Comparison of ENCODE assay signal across 9 cellular contexts in the genomic region with DNA sequence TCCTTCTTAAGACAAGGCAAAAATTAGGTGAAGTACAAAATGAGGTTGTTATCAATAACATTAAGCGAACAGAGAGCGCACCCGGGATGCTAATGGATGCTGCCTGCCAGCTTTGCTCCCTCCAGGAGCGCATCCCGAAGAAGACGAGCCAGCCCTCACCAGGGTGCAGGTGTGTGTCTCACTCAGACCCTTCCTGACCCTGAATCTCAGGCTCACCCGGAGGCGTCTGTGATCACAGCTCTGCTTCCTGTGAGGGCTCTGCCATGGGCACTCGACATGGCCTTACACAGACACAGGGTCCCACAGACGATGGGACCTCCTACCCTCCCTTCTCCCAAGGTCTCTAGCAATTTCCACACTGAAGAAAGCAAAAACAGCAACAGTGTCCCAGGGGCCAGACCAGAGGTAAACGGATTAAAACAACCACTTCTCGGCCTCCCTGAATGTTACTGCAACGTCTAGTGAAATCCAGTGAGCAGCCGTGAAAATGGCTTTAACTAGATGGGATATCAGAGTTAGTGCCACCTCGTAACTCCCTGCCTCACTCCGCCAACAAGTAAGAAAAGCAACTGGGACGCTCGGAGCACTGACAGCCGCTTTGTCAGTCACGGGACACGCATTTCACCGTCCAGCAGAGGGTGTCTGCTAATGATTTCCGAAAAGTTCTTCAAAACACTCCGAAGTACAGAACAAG. TPM values are rescaled to one million over a fixed set of nuclear protein-coding genes. Genes with fewer than 3 reads are reported as not detected.
DNase-seq lines count a peak whose midpoint lies in the region; ATAC-seq, FAIRE-seq and TF ChIP-seq lines count a peak whose summit lies in the region.
"Had no signal": no experiment of that assay in that cellular context is flagged by ENCODE, and none has a peak within 500 bp of the region (broad histone marks: within the 10 kb centered on the region; RNA-seq: fewer than 3 reads in every experiment).

No MANE protein-coding gene starts in this region.

- peak; percentile 48 for TF ChIP-seq CTCF in osteocyte (IDR thresholded peaks at IDR 0.05)

- peaks cover 3% of the 10 kb centered on the region for H3K36me3 Mint-ChIP-seq in osteocyte (ENCODE audit: unreplicated experiment)

- DNase-seq in COLO829 (ENCODE audit: low spot score): peak; percentile 38
- DNase-seq in OCI-M1 (lab: John Stamatoyannopoulos, UW): peak; percentile 76
- DNase-seq in fibroblast of gingiva (ENCODE audit: low read depth): peak; percentile 22
- DNase-seq in osteocyte (ENCODE audit: extremely low spot score, unreplicated experiment): no peak
- DNase-seq in H54 (ENCODE audit: insufficient read length, low spot score): no peak
- DNase-seq: stimulated activated naive CD8-positive, alpha-beta T cell treated with anti-CD3 and anti-CD28 coated beads, Interleukin-15, Interleukin-2, amounts not matched to agents 100 U/mL and 50 U/mL, for 24 hours had no signal

- FAIRE-seq in H54 (lab: Jason Lieb, UNC): no peak

- no peak for TF ChIP-seq POLR2A in H54 (IDR thresholded peaks at IDR 0.05; ENCODE audit: low read depth, low read length)

- peaks cover 21% of the 10 kb centered on the region for H3K4me1 Mint-ChIP-seq in osteocyte (ENCODE audit: unreplicated experiment)

- peak overlapping the region; percentile 3 for H3K4me3 Mint-ChIP-seq in osteocyte (ENCODE audit: unreplicated experiment)

- H3K9me3 Mint-ChIP-seq in osteocyte (ENCODE audit: unreplicated experiment): no peaks in the 10 kb centered on the region

- H3K27me3 Mint-ChIP-seq in osteocyte (ENCODE audit: unreplicated experiment): no peaks in the 10 kb centered on the region

- peak overlapping the region; percentile 61 for H3K27ac Mint-ChIP-seq in osteocyte (ENCODE audit: unreplicated experiment)

- ATAC-seq in GM18861 (IDR thresholded peaks at IDR 0.05; ENCODE audit: unreplicated experiment): no peak
- no peak for ATAC-seq in HG03342 (IDR thresholded peaks at IDR 0.05; ENCODE audit: unreplicated experiment)
- no peak for ATAC-seq in HG02970 (IDR thresholded peaks at IDR 0.05; ENCODE audit: low FRiP score, unreplicated experiment)
- ATAC-seq: stimulated activated naive CD8-positive, alpha-beta T cell treated with anti-CD3 and anti-CD28 coated beads, Interleukin-15, Interleukin-2, amounts not matched to agents 100 U/mL and 50 U/mL, for 24 hours had no signal

RNA-seq across cellular contexts. Expression of gene ZBTB46, which starts 11.7 kb away (rescaled TPM):
- total RNA-seq in osteocyte: 20.5 and 20.9 TPM in 2 replicates

RNA-seq across cellular contexts. Expression of gene ABHD16B, which starts 41.9 kb away (rescaled TPM):
- not detected in 2 replicates for total RNA-seq in osteocyte

RNA-seq across cellular contexts. Expression of gene TPD52L2, which starts 45.7 kb away (rescaled TPM):
- 102 and 109 TPM in 2 replicates for total RNA-seq in osteocyte

Comparison
In these comparisons a context has a peak if more than half of its experiments do, and no peak if none do; other contexts are left out.
1. DNase-seq: peak in COLO829 (single experiment), OCI-M1 (single experiment) and fibroblast of gingiva (single experiment); none in osteocyte (single experiment) and H54 (single experiment).